In the genomic region with DNA sequence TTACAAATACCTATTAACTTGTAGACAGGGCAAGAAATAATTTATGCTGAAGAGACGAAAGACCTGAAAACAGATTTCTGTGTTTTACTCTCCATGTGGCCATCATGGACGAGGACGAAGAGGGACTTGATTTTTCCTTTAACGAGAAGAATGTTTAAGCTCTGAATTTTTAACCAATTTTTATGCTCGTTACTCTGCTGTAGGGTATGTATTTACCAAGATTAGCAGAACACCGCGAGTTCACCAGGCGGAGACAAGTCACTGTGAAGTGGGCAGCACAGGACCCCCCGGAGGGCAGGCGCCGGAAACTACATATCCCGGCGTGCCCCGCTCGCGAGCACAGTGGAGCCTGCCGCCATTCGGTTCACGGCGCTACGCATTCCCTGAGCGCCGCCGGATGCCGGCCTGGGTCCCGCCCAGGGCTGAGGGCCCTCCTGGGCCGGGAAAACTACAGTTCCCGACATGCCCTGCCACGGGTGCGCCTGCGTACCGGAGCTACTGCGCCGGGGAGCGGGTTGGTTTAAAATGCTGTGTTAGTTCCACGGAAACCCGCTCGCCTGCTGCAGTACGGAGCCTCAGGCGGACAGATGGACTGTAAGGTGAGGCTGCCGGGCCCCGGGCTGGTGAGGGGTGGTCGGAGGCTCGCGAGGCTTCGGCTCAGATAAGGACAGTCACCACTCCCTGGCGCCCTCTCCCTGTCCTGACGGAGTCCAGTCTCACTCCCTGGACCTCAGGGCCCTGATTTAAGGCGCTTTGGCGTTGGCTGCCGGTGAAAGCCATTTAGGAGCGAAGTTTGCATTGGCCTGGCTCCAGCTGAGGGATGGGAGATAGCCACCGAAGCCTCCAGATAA, we compare ENCODE assay signal across 8 cellular contexts.
A peak's percentile ranks its signal among the peaks of the same experiment; 100 is the strongest.
DNase-seq lines count a peak whose midpoint lies in the region; ATAC-seq lines count a peak whose summit lies in the region.

Gene CCDC150, plus strand, starts transcription at position 536 of the 851 bp plus-strand sequence. Its CDS starts 52 bp downstream, at position 588.

- peak; percentile 7 for DNase-seq in NCI-H1105 treated with DMSO at 0.1 percent for 48 hours (lab: John Stamatoyannopoulos, UW)
- no peak for DNase-seq in NCI-H1105 (lab: John Stamatoyannopoulos, UW)
- DNase-seq in NCI-H2029 treated with DMSO at 0.1 percent for 48 hours (lab: John Stamatoyannopoulos, UW): peak; percentile 74
- DNase-seq in T-helper 9 cell: peak; percentile 89
- peak; percentile 99 for DNase-seq in astrocyte of the hippocampus (ENCODE audit: low read depth, low spot score)
- DNase-seq in hippocampal formation (lab: John Stamatoyannopoulos, UW): peak; percentile 88 to 92
- DNase-seq in retina: peak; percentile 97

- ATAC-seq in HG02981 (IDR thresholded peaks at IDR 0.05; ENCODE audit: unreplicated experiment): peak; percentile 100
